In genomic region chr12:52440821-52441319, GRCh38 we compare ENCODE assay signal across 15 cellular contexts. TPM values are rescaled to one million over a fixed set of nuclear protein-coding genes. Genes with fewer than 3 reads are reported as not detected.
DNase-seq lines count a peak whose midpoint lies in the region; ATAC-seq and TF ChIP-seq lines count a peak whose summit lies in the region.
"Had no signal": no experiment of that assay in that cellular context is flagged by ENCODE, and none has a peak within 500 bp of the region (broad histone marks: within the 10 kb centered on the region; RNA-seq: fewer than 3 reads in every experiment).

No MANE protein-coding gene starts in this region.

- no peak overlapping the region for H2BK15ac ChIP-seq in mesendoderm (replicated peaks; ENCODE audit: low read depth)

- CTCF ChIA-PET in RWPE1 (lab: Yijun Ruan, JAX), result no interaction called here

- peak; percentile 40 to 55 for ATAC-seq in activated naive CD4-positive, alpha-beta T cell treated with anti-CD3 and anti-CD28 coated beads, Interleukin-2, amount 50 U/mL, for 72 hours
- no peak for ATAC-seq in left lung

- no peaks in the 10 kb centered on the region for H3K36me3 Mint-ChIP-seq in activated naive CD4-positive, alpha-beta T cell treated with anti-CD3 and anti-CD28 coated beads, Interleukin-2, amount 50 U/mL, for 72 hours

- H2AFZ ChIP-seq in smooth muscle cell (ENCODE audit: low read depth), result no peak overlapping the region
- H2AFZ ChIP-seq: parathyroid adenoma had no signal

- H3K27ac ChIP-seq in RWPE1 (peak overlapping the region; percentile 68), smooth muscle cell (ENCODE audit: low read depth) (peak overlapping the region; percentile 95), mesendoderm (ENCODE audit: low read depth, low read length) (no peak overlapping the region), left lung (no peak overlapping the region)
- H3K27ac ChIP-seq: lower lobe of right lung, parathyroid adenoma, vagina had no signal

- H2BK120ac ChIP-seq in mesendoderm (ENCODE audit: low read depth, low read length), result no peak overlapping the region

- no peak overlapping the region for H4K8ac ChIP-seq in mesendoderm (ENCODE audit: low read depth, low read length)

- no peak overlapping the region for H3K56ac ChIP-seq in mesendoderm (ENCODE audit: low read length)

- peaks cover 26% of the 10 kb centered on the region for H3K4me1 ChIP-seq in smooth muscle cell (ENCODE audit: low read depth)
- H3K4me1 ChIP-seq in mesendoderm (ENCODE audit: control insufficient read depth, low read depth, low read length), result peaks cover 4% of the 10 kb centered on the region
- H3K4me1 ChIP-seq in left lung, result no peaks in the 10 kb centered on the region
- H3K4me1 ChIP-seq: lower lobe of right lung, parathyroid adenoma had no signal

- no peak overlapping the region for H2AK5ac ChIP-seq in mesendoderm (ENCODE audit: low read length)

- H3K36me3 ChIP-seq in smooth muscle cell (ENCODE audit: low read depth) (no peaks in the 10 kb centered on the region), mesendoderm (ENCODE audit: control insufficient read depth, insufficient read depth, low read length) (no peaks in the 10 kb centered on the region), left lung (no peaks in the 10 kb centered on the region)
- H3K36me3 ChIP-seq: lower lobe of right lung, vagina had no signal

- peak overlapping the region; percentile 49 for H3K4me2 ChIP-seq in smooth muscle cell
- H3K4me2 ChIP-seq in mesendoderm (ENCODE audit: low read length), result no peak overlapping the region

- H4K5ac ChIP-seq in mesendoderm (ENCODE audit: low read length), result no peak overlapping the region

- no peaks in the 10 kb centered on the region for H4K20me1 ChIP-seq in smooth muscle cell (ENCODE audit: low read depth)

- WGBS in smooth muscle cell (ENCODE audit: low lambda C conversion rate), result 52% methylated on average over 5 of the region's 5 CpGs
- WGBS in mesendoderm (ENCODE audit: extremely low coverage, insufficient coverage, low lambda C conversion rate), result no CpG with 5 or more reads among the region's 5 CpGs

- H3K9me3 ChIP-seq in smooth muscle cell (replicated peaks; ENCODE audit: low read depth), result no peaks in the 10 kb centered on the region
- no peaks in the 10 kb centered on the region for H3K9me3 ChIP-seq in left lung
- H3K9me3 ChIP-seq: lower lobe of right lung, vagina had no signal

- no peak overlapping the region for H3K4ac ChIP-seq in mesendoderm (ENCODE audit: low read depth, low read length)

- H3K79me2 ChIP-seq in smooth muscle cell (ENCODE audit: low read depth) (no peaks in the 10 kb centered on the region), mesendoderm (ENCODE audit: control insufficient read depth, insufficient read depth, low read length) (no peaks in the 10 kb centered on the region)
- H3K79me2 ChIP-seq: parathyroid adenoma had no signal

- intact Hi-C loops in left lung (cut with DNase I), result no loop called here

- POLR2A ChIA-PET in RWPE1 (lab: Yijun Ruan, JAX; ENCODE audit: low non-redundant PET), result no interaction called here

- H3K4me3 ChIP-seq in fibroblast of pulmonary artery (replicated peaks; ENCODE audit: low read depth, low read length), result no peak overlapping the region
- no peak overlapping the region for H3K4me3 ChIP-seq in smooth muscle cell
- H3K4me3 ChIP-seq in mesendoderm (ENCODE audit: low read length), result no peak overlapping the region
- H3K4me3 ChIP-seq in left lung, result no peak overlapping the region
- H3K4me3 ChIP-seq: lower lobe of right lung, vagina had no signal

- no peaks in the 10 kb centered on the region for H3K79me1 ChIP-seq in mesendoderm (ENCODE audit: low read length)

- no peak overlapping the region for H3K27ac Mint-ChIP-seq in activated naive CD4-positive, alpha-beta T cell treated with anti-CD3 and anti-CD28 coated beads, Interleukin-2, amount 50 U/mL, for 72 hours
- H3K27ac Mint-ChIP-seq: activated B cell treated with CpG ODN at 0.5 μM for 24 hours had no signal

- TF ChIP-seq CTCF in RWPE1 (conservative IDR thresholded peaks at IDR 0.05; ENCODE audit: low read depth) (no peak), fibroblast of pulmonary artery (IDR thresholded peaks at IDR 0.05; ENCODE audit: low read length, missing control alignments) (no peak), smooth muscle cell (IDR thresholded peaks at IDR 0.05; ENCODE audit: borderline replicate concordance, insufficient read depth, poor library complexity, severe bottlenecking) (no peak), left lung (IDR thresholded peaks at IDR 0.05) (no peak)

- H3K9me3 Mint-ChIP-seq in activated naive CD4-positive, alpha-beta T cell treated with anti-CD3 and anti-CD28 coated beads, Interleukin-2, amount 50 U/mL, for 72 hours, result no peaks in the 10 kb centered on the region
- H3K9me3 Mint-ChIP-seq: activated B cell treated with CpG ODN at 0.5 μM for 24 hours had no signal

- no peaks in the 10 kb centered on the region for H3K27me3 ChIP-seq in smooth muscle cell (ENCODE audit: low read depth)
- no peaks in the 10 kb centered on the region for H3K27me3 ChIP-seq in mesendoderm (ENCODE audit: insufficient read depth, low read length, poor library complexity)
- peaks cover 0 to 30% of the 10 kb centered on the region in 2 donors for H3K27me3 ChIP-seq in left lung
- H3K27me3 ChIP-seq: vagina had no signal

- no peak overlapping the region for H3K23ac ChIP-seq in mesendoderm (ENCODE audit: low read length)

- DNase-seq in activated naive CD4-positive, alpha-beta T cell treated with anti-CD3 and anti-CD28 coated beads, Interleukin-2, amount 50 U/mL, for 72 hours (ENCODE audit: low spot score in 2 of 2), result no peak
- no peak for DNase-seq in activated naive CD4-positive, alpha-beta T cell treated with anti-CD3 and anti-CD28 coated beads, Interleukin-2, amount 50 U/mL, for 16 hours
- DNase-seq in RWPE1 (ENCODE audit: low spot score), result peak; percentile 55
- DNase-seq in fibroblast of pulmonary artery (ENCODE audit: low read depth), result peak; percentile 85
- DNase-seq in smooth muscle cell (lab: John Stamatoyannopoulos, UW; ENCODE audit: unreplicated experiment), result no peak
- no peak for DNase-seq in DMS 273 (lab: John Stamatoyannopoulos, UW; ENCODE audit: unreplicated experiment)
- no peak for DNase-seq in mesendoderm
- no peak for DNase-seq in left lung
- DNase-seq: activated B cell treated with CpG ODN at 0.5 μM for 24 hours, amniotic stem cell, DND-41, lower lobe of right lung, NCI-H146 had no signal

- H3K18ac ChIP-seq in mesendoderm (ENCODE audit: low read length), result no peak overlapping the region

- no peak overlapping the region for H2BK5ac ChIP-seq in mesendoderm (ENCODE audit: low read length)

- H3F3A ChIP-seq in smooth muscle cell (ENCODE audit: low read depth), result peaks cover 14% of the 10 kb centered on the region

- H3K9ac ChIP-seq in smooth muscle cell (ENCODE audit: low read depth) (peak overlapping the region; percentile 84), mesendoderm (ENCODE audit: low read length) (no peak overlapping the region)
- H3K9ac ChIP-seq: parathyroid adenoma had no signal

RNA-seq across cellular contexts. Expression of gene KRT75, which starts 6.7 kb away (rescaled TPM):
- not detected for total RNA-seq in activated naive CD4-positive, alpha-beta T cell treated with anti-CD3 and anti-CD28 coated beads, Interleukin-2, amount 50 U/mL, for 72 hours
- total RNA-seq in smooth muscle cell (0.94 and 1.9 TPM in 2 replicates), left lung (not detected)
- polyA plus RNA-seq in smooth muscle cell, result 0.37 TPM in 1 of 2 replicates, not detected in the other
- polyA plus RNA-seq in mesendoderm (2013, experiment 1 of 2), result not detected
- not detected for polyA plus RNA-seq in mesendoderm (2013, experiment 2 of 2)
- total RNA-seq: activated B cell treated with CpG ODN at 0.5 μM for 24 hours, lower lobe of right lung, vagina had no signal

RNA-seq across cellular contexts. Expression of gene KRT6B, which starts 11.1 kb away (rescaled TPM):
- not detected for total RNA-seq in activated naive CD4-positive, alpha-beta T cell treated with anti-CD3 and anti-CD28 coated beads, Interleukin-2, amount 50 U/mL, for 72 hours
- total RNA-seq in smooth muscle cell (279 and 336 TPM in 2 replicates), left lung (not detected)
- 248 and 250 TPM in 2 replicates for polyA plus RNA-seq in smooth muscle cell
- not detected for polyA plus RNA-seq in mesendoderm (2013, experiment 1 of 2)
- polyA plus RNA-seq in mesendoderm (2013, experiment 2 of 2), result not detected
- total RNA-seq: activated B cell treated with CpG ODN at 0.5 μM for 24 hours, lower lobe of right lung had no signal

RNA-seq across cellular contexts. Expression of gene KRT6C, which starts 32.7 kb away (rescaled TPM):
- not detected for total RNA-seq in activated naive CD4-positive, alpha-beta T cell treated with anti-CD3 and anti-CD28 coated beads, Interleukin-2, amount 50 U/mL, for 72 hours
- total RNA-seq in smooth muscle cell (30.2 and 32.6 TPM in 2 replicates), left lung (not detected)
- 22.0 and 26.5 TPM in 2 replicates for polyA plus RNA-seq in smooth muscle cell
- polyA plus RNA-seq in mesendoderm (2013, experiment 1 of 2), result not detected
- not detected for polyA plus RNA-seq in mesendoderm (2013, experiment 2 of 2)
- total RNA-seq: activated B cell treated with CpG ODN at 0.5 μM for 24 hours, lower lobe of right lung had no signal

RNA-seq across cellular contexts. Expression of gene KRT82, which starts 34.7 kb away (rescaled TPM):
- total RNA-seq in activated naive CD4-positive, alpha-beta T cell treated with anti-CD3 and anti-CD28 coated beads, Interleukin-2, amount 50 U/mL, for 72 hours, result not detected
- total RNA-seq in smooth muscle cell (not detected in 2 replicates), left lung (not detected)
- polyA plus RNA-seq in smooth muscle cell, result 0.23 TPM in 1 of 2 replicates, not detected in the other
- polyA plus RNA-seq in mesendoderm (2013, experiment 1 of 2), result not detected
- polyA plus RNA-seq in mesendoderm (2013, experiment 2 of 2), result not detected
- total RNA-seq: activated B cell treated with CpG ODN at 0.5 μM for 24 hours, lower lobe of right lung, vagina had no signal

RNA-seq across cellular contexts. Expression of gene KRT6A, which starts 52.2 kb away (rescaled TPM):
- total RNA-seq in activated naive CD4-positive, alpha-beta T cell treated with anti-CD3 and anti-CD28 coated beads, Interleukin-2, amount 50 U/mL, for 72 hours, result not detected
- total RNA-seq in smooth muscle cell (985 and 1,128 TPM in 2 replicates), left lung (10 to 100 TPM; 24.4 to 32.0 TPM)
- polyA plus RNA-seq in smooth muscle cell, result 460 and 992 TPM in 2 replicates
- not detected for polyA plus RNA-seq in mesendoderm (2013, experiment 1 of 2)
- polyA plus RNA-seq in mesendoderm (2013, experiment 2 of 2), result not detected
- total RNA-seq: activated B cell treated with CpG ODN at 0.5 μM for 24 hours had no signal

Comparison
In these comparisons a context has a peak if more than half of its experiments do, and no peak if none do; other contexts are left out.
1. DNase-seq: peak in RWPE1 (single experiment) and fibroblast of pulmonary artery (single experiment); none in activated naive CD4-positive, alpha-beta T cell treated with anti-CD3 and anti-CD28 coated beads, Interleukin-2, amount 50 U/mL, for 72 hours (0 of 2), activated naive CD4-positive, alpha-beta T cell treated with anti-CD3 and anti-CD28 coated beads, Interleukin-2, amount 50 U/mL, for 16 hours (single experiment), smooth muscle cell (single experiment), DMS 273 (single experiment), mesendoderm (single experiment) and left lung (0 of 2).
2. H3K27ac ChIP-seq: peak in RWPE1 (single experiment) and smooth muscle cell (single experiment); none in mesendoderm (single experiment) and left lung (0 of 2).
3. RNA of gene KRT6B, which starts 11.1 kb away (total RNA-seq): 279 to 336 TPM in smooth muscle cell; not detected in activated naive CD4-positive, alpha-beta T cell treated with anti-CD3 and anti-CD28 coated beads, Interleukin-2, amount 50 U/mL, for 72 hours and not detected in left lung; every median in the first group is over 100 times any median in the second.
4. RNA of gene KRT6C, which starts 32.7 kb away (total RNA-seq): 30.2 to 32.6 TPM in smooth muscle cell; not detected in left lung and not detected in activated naive CD4-positive, alpha-beta T cell treated with anti-CD3 and anti-CD28 coated beads, Interleukin-2, amount 50 U/mL, for 72 hours; every median in the first group is over 10 times any median in the second.